11 cellular contexts compared by ENCODE assay signal in genomic region chr10:45253183-45253914, GRCh38.
DNase-seq lines count a peak whose midpoint lies in the region; ATAC-seq and TF ChIP-seq lines count a peak whose summit lies in the region.
"Had no signal": no experiment of that assay in that cellular context is flagged by ENCODE, and none has a peak within 500 bp of the region (broad histone marks: within the 10 kb centered on the region; RNA-seq: fewer than 3 reads in every experiment).

No MANE protein-coding gene starts in this region.

- no peak for TF ChIP-seq POLR2A in transverse colon (IDR thresholded peaks at IDR 0.05)

- no peak for TF ChIP-seq EP300 in transverse colon (IDR thresholded peaks at IDR 0.05; ENCODE audit: low read depth)

- DNase-seq in GM13977 (ENCODE audit: low spot score) (peak; percentile 36), transverse colon (no peak), NCI-H2107 treated with DMSO at 0.1 percent for 48 hours (lab: John Stamatoyannopoulos, UW; ENCODE audit: unreplicated experiment) (no peak), A172 (ENCODE audit: low spot score) (no peak)
- DNase-seq in activated T-helper 2 cell treated with anti-CD3 and anti-CD28 coated beads, Interferon-gamma antibody, Interleukin-2, Interleukin-4, amounts not matched to agents 10 μg/mL and 5 μg/mL and 100 μg/mL, durations not matched to agents 14 hours and 24 hours and 36 hours (ENCODE audit: low spot score) = no peak
- DNase-seq: anterior cingulate cortex; COR-L47; naive thymus-derived CD8-positive, alpha-beta T cell had no signal

- peaks cover 15% of the 10 kb centered on the region for H3K27me3 Mint-ChIP-seq in activated T-helper 2 cell treated with anti-CD3 and anti-CD28 coated beads, Interferon-gamma antibody, Interleukin-2, Interleukin-4, amounts not matched to agents 10 μg/mL and 5 μg/mL and 100 μg/mL, durations not matched to agents 14 hours and 24 hours and 36 hours (ENCODE audit: low read depth)

- intact Hi-C loops in transverse colon (cut with DNase I; ENCODE audit: low total_unique reads) = no loop called here
- intact Hi-C loops in activated T-helper 2 cell treated with anti-CD3 and anti-CD28 coated beads, Interferon-gamma antibody, Interleukin-2, Interleukin-4, amounts not matched to agents 10 μg/mL and 5 μg/mL and 100 μg/mL, durations not matched to agents 14 hours and 24 hours and 36 hours (cut with micrococcal nuclease) = loop anchor here (10.0 kb wide), 1 partner anchor 211 kb away; no protein-coding TSS in a partner anchor

- no peak overlapping the region for H3K4me3 Mint-ChIP-seq in activated T-helper 2 cell treated with anti-CD3 and anti-CD28 coated beads, Interferon-gamma antibody, Interleukin-2, Interleukin-4, amounts not matched to agents 10 μg/mL and 5 μg/mL and 100 μg/mL, durations not matched to agents 14 hours and 24 hours and 36 hours (ENCODE audit: low read depth)
- H3K4me3 Mint-ChIP-seq: naive thymus-derived CD8-positive, alpha-beta T cell had no signal

- H2AFZ ChIP-seq in SU-DHL-6 (ENCODE audit: low read depth, low read length, severe bottlenecking) = peak overlapping the region; percentile 43

- TF ChIP-seq CTCF in GM13977 (IDR thresholded peaks at IDR 0.05; ENCODE audit: extremely low read depth, insufficient read depth, missing control alignments) = no peak
- TF ChIP-seq CTCF in SU-DHL-6 (IDR thresholded peaks at IDR 0.05; ENCODE audit: insufficient read depth, low read length, poor library complexity, severe bottlenecking) = no peak
- no peak for TF ChIP-seq CTCF in transverse colon (IDR thresholded peaks at IDR 0.05)

- WGBS in transverse colon (ENCODE audit: low coverage in 1 of 2), 2 donors = 61% methylated on average over 2 of the region's 2 CpGs; no CpG with 5 or more reads in 1 of the 2 donors

- H3K4me2 ChIP-seq in SU-DHL-6 (ENCODE audit: low read depth, low read length, poor library complexity, severe bottlenecking) = no peak overlapping the region

- H3K27ac ChIP-seq in SU-DHL-6 (ENCODE audit: low read depth, low read length) (no peak overlapping the region), transverse colon (no peak overlapping the region)

- H3K4me3 ChIP-seq in SU-DHL-6 (ENCODE audit: insufficient read depth, low read length, poor library complexity, severe bottlenecking) (no peak overlapping the region), transverse colon (no peak overlapping the region)

- H4K20me1 ChIP-seq in SU-DHL-6 (ENCODE audit: low read depth, low read length) = no peaks in the 10 kb centered on the region

- H3K27me3 ChIP-seq in SU-DHL-6 (ENCODE audit: low read length) = no peaks in the 10 kb centered on the region
- H3K27me3 ChIP-seq in transverse colon = no peaks in the 10 kb centered on the region

- ATAC-seq in GM19035 (IDR thresholded peaks at IDR 0.05; ENCODE audit: unreplicated experiment) (peak; percentile 63), HG02840 (IDR thresholded peaks at IDR 0.05; ENCODE audit: low FRiP score, unreplicated experiment) (peak; percentile 59)
- ATAC-seq: naive thymus-derived CD8-positive, alpha-beta T cell had no signal

- H3K27ac Mint-ChIP-seq in activated T-helper 2 cell treated with anti-CD3 and anti-CD28 coated beads, Interferon-gamma antibody, Interleukin-2, Interleukin-4, amounts not matched to agents 10 μg/mL and 5 μg/mL and 100 μg/mL, durations not matched to agents 14 hours and 24 hours and 36 hours = no peak overlapping the region

- H3K36me3 Mint-ChIP-seq in activated T-helper 2 cell treated with anti-CD3 and anti-CD28 coated beads, Interferon-gamma antibody, Interleukin-2, Interleukin-4, amounts not matched to agents 10 μg/mL and 5 μg/mL and 100 μg/mL, durations not matched to agents 14 hours and 24 hours and 36 hours (ENCODE audit: low read depth) = no peaks in the 10 kb centered on the region
- H3K36me3 Mint-ChIP-seq: naive thymus-derived CD8-positive, alpha-beta T cell had no signal

- no peaks in the 10 kb centered on the region for H3K36me3 ChIP-seq in SU-DHL-6 (ENCODE audit: low read length)
- no peaks in the 10 kb centered on the region for H3K36me3 ChIP-seq in transverse colon

- H3K9me3 Mint-ChIP-seq in activated T-helper 2 cell treated with anti-CD3 and anti-CD28 coated beads, Interferon-gamma antibody, Interleukin-2, Interleukin-4, amounts not matched to agents 10 μg/mL and 5 μg/mL and 100 μg/mL, durations not matched to agents 14 hours and 24 hours and 36 hours = no peaks in the 10 kb centered on the region
- H3K9me3 Mint-ChIP-seq: naive thymus-derived CD8-positive, alpha-beta T cell had no signal

- peaks cover 21% of the 10 kb centered on the region for H3F3A ChIP-seq in SU-DHL-6 (ENCODE audit: insufficient read depth)

- peaks cover 0 to 3% (median 0%) of the 10 kb centered on the region in 4 donors for H3K4me1 ChIP-seq in transverse colon

- no peaks in the 10 kb centered on the region for H3K9me3 ChIP-seq in SU-DHL-6 (ENCODE audit: insufficient read depth, low read length)
- no peaks in the 10 kb centered on the region for H3K9me3 ChIP-seq in transverse colon

- in situ Hi-C loops in GM13977 (cut with MboI; ENCODE audit: low pct_unique_long_range_greater_than_20kb, low sequenced_read_pairs, unreplicated experiment) (loop anchor here (5.0 to 10.0 kb wide), 2 partner anchors 209 to 771 kb away; no protein-coding TSS in a partner anchor), transverse colon (cut with MboI; ENCODE audit: low pct_ligation_motif_present in 1 of 4, low pct_unique_long_range_greater_than_20kb in 1 of 4, low sequenced_read_pairs in 3 of 4) (no loop called here)

- H3K4me1 Mint-ChIP-seq in activated T-helper 2 cell treated with anti-CD3 and anti-CD28 coated beads, Interferon-gamma antibody, Interleukin-2, Interleukin-4, amounts not matched to agents 10 μg/mL and 5 μg/mL and 100 μg/mL, durations not matched to agents 14 hours and 24 hours and 36 hours (ENCODE audit: low read depth) = peaks cover 4% of the 10 kb centered on the region

- H3K9ac ChIP-seq in SU-DHL-6 (ENCODE audit: low read length) = no peak overlapping the region

- no peaks in the 10 kb centered on the region for H3K79me2 ChIP-seq in SU-DHL-6 (ENCODE audit: insufficient read depth, low read length)

- no peaks in the 10 kb centered on the region for H3K9me2 ChIP-seq in SU-DHL-6 (replicated peaks; ENCODE audit: insufficient read depth, low read length)
